ENCODE assay signal across 25 cellular contexts in the genomic region with DNA sequence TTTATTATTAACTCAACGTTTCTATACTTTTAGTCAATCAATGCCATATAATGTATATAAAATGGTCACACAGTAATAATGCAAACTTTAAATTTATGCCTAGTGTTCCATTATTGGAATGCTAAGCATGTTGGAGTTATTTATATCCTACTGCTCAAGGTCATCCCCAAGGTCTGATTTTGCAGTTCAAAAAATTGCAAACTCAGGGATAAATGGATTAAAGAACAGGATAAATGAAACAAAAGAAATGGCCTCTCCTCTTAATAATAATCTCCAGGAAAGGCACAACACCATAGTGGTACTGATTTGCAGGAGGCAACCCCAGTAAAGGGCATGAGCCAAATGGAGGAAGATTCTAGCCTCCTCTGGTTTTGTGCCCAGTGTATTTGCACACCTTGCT.
"Had no signal": no experiment of that assay in that cellular context is flagged by ENCODE, and none has a peak within 500 bp of the region (broad histone marks: within the 10 kb centered on the region; RNA-seq: fewer than 3 reads in every experiment).

No MANE protein-coding gene starts in this region.

- H3K27me3 ChIP-seq: MG63, Peyer's patch, SJSA1 had no signal

- H3K4me3 ChIP-seq: MG63, PC-9, Peyer's patch, SJSA1, SK-N-MC had no signal

- DNase-seq: Karpas-422, KG1, MG63, NCI-H1092, NCI-H1105 treated with DMSO at 0.1 percent for 48 hours, NCI-H1417 treated with DMSO at 0.1 percent for 48 hours, NCI-H146, NCI-H1694 treated with DMSO at 0.1 percent for 48 hours, NCI-H1930, NCI-H2081, NCI-H2107, NCI-H2227 treated with DMSO at 0.1 percent for 48 hours, NCI-H510A, NCI-H524 treated with DMSO at 0.1 percent for 48 hours, NCI-H69, NCI-H774, OCI-M1, PC-9, Peyer's patch, Right ventricle myocardium superior, SIG-M5 had no signal

- H3K4me2 ChIP-seq: PC-9 had no signal

- H2AFZ ChIP-seq: PC-9 had no signal

- FAIRE-seq: HTR-8/SVneo had no signal

- H3K9me3 ChIP-seq: MG63, Peyer's patch, SJSA1 had no signal

- H3K36me3 ChIP-seq: MG63, Peyer's patch, SJSA1 had no signal

- H3K27ac ChIP-seq: HL-60, PC-9, Peyer's patch, SJSA1, SK-N-MC had no signal

- H3K4me1 ChIP-seq: Peyer's patch, SJSA1 had no signal
